14 cellular contexts compared by ENCODE assay signal in genomic region chr2:143158500-143159262, GRCh38. TPM values are rescaled to one million over a fixed set of nuclear protein-coding genes. Genes with fewer than 3 reads are reported as not detected.
DNase-seq lines count a peak whose midpoint lies in the region; ATAC-seq and TF ChIP-seq lines count a peak whose summit lies in the region.
"Had no signal": no experiment of that assay in that cellular context is flagged by ENCODE, and none has a peak within 500 bp of the region (broad histone marks: within the 10 kb centered on the region; RNA-seq: fewer than 3 reads in every experiment).

No MANE protein-coding gene starts in this region.

- no peak overlapping the region for H3K27ac ChIP-seq in CD8-positive, alpha-beta T cell (ENCODE audit: low read depth, low read length)
- no peak overlapping the region for H3K27ac ChIP-seq in hepatocyte
- H3K27ac ChIP-seq in vagina = no peak overlapping the region

- H4K20me1 ChIP-seq in hepatocyte (ENCODE audit: insufficient read depth, poor library complexity, severe bottlenecking) = no peaks in the 10 kb centered on the region

- H3K27me3 Mint-ChIP-seq in CD8-positive, alpha-beta T cell (ENCODE audit: low read depth) = no peaks in the 10 kb centered on the region
- H3K27me3 Mint-ChIP-seq in WTC11 (ENCODE audit: low read depth) = no peaks in the 10 kb centered on the region

- H3K9me2 ChIP-seq in hepatocyte (replicated peaks; ENCODE audit: insufficient read depth) = no peaks in the 10 kb centered on the region

- POLR2A ChIA-PET in CD8-positive, alpha-beta T cell (lab: Charles Lee) = interaction anchor here (0.6 to 1.7 kb wide), 3 partner anchors 48 to 164 kb away, joined by 3 to 4 read pairs (median 4); no protein-coding TSS in a partner anchor
- POLR2A ChIA-PET in WTC11 (lab: Charles Lee) = no interaction called here

- H3K4me1 Mint-ChIP-seq in CD8-positive, alpha-beta T cell (ENCODE audit: low read depth) = peaks cover 91% of the 10 kb centered on the region
- H3K4me1 Mint-ChIP-seq in WTC11 = peaks cover 14% of the 10 kb centered on the region

- no peak overlapping the region for H2AFZ ChIP-seq in hepatocyte

- no peak overlapping the region for H3K4me3 ChIP-seq in CD8-positive, alpha-beta T cell (ENCODE audit: low read depth, low read length)
- H3K4me3 ChIP-seq in hepatocyte (no peak overlapping the region), vagina (no peak overlapping the region)

- CTCF ChIA-PET in CD8-positive, alpha-beta T cell (lab: Charles Lee) = interaction anchor here (0.9 to 8.8 kb wide), 6 partner anchors 9 to 446 kb away, joined by 3 to 137 read pairs (median 4); no protein-coding TSS in a partner anchor
- CTCF ChIA-PET in WTC11 (lab: Charles Lee) = interaction anchor here (1.6 kb wide), 1 partner anchor 101 kb away, joined by 6 read pairs; no protein-coding TSS in a partner anchor

- peaks cover 7% of the 10 kb centered on the region for H3K36me3 ChIP-seq in CD8-positive, alpha-beta T cell (ENCODE audit: insufficient read depth, low read length)
- no peaks in the 10 kb centered on the region for H3K36me3 ChIP-seq in hepatocyte (replicated peaks; ENCODE audit: insufficient read depth, low read depth)
- H3K36me3 ChIP-seq in vagina = no peaks in the 10 kb centered on the region

- DNase-seq in CD8-positive, alpha-beta T cell = no peak
- DNase-seq in hepatocyte (ENCODE audit: low spot score) (no peak), WTC11 (ENCODE audit: low spot score) (no peak), NCI-H69 (lab: John Stamatoyannopoulos, UW) (no peak), vagina (ENCODE audit: extremely low spot score in 2 of 2) (no peak)
- DNase-seq: activated gamma-delta T cell; cerebellar nuclear complex; mesendoderm; NCI-H524; SHP77; stimulated activated CD4-positive, alpha-beta T cell treated with anti-CD3 and anti-CD28 coated beads, Interleukin-4, amount 100 ng/mL, for 1 hour had no signal

- no peak for TF ChIP-seq CTCF in CD8-positive, alpha-beta T cell (IDR thresholded peaks at IDR 0.05)
- no peak for TF ChIP-seq CTCF in hepatocyte (IDR thresholded peaks at IDR 0.05; ENCODE audit: poor library complexity)
- TF ChIP-seq CTCF in WTC11 (IDR thresholded peaks at IDR 0.05) = no peak
- TF ChIP-seq CTCF in vagina (IDR thresholded peaks at IDR 0.05) = no peak

- no peaks in the 10 kb centered on the region for H3K9me3 Mint-ChIP-seq in CD8-positive, alpha-beta T cell
- H3K9me3 Mint-ChIP-seq in WTC11 = no peaks in the 10 kb centered on the region

- ATAC-seq in CD8-positive, alpha-beta T cell = no peak
- ATAC-seq in GM19351 (IDR thresholded peaks at IDR 0.05; ENCODE audit: unreplicated experiment) (peak; percentile 59), HG03469 (IDR thresholded peaks at IDR 0.05; ENCODE audit: unreplicated experiment) (peak; percentile 37), WTC11 (no peak), HG02973 (IDR thresholded peaks at IDR 0.05; ENCODE audit: unreplicated experiment) (no peak)

- H3K36me3 Mint-ChIP-seq in CD8-positive, alpha-beta T cell = peaks cover 59% of the 10 kb centered on the region
- H3K36me3 Mint-ChIP-seq in WTC11 = no peaks in the 10 kb centered on the region

- no peaks in the 10 kb centered on the region for H3K79me2 ChIP-seq in hepatocyte

- intact Hi-C loops in CD8-positive, alpha-beta T cell (cut with DNase I, micrococcal nuclease) = no loop called here
- intact Hi-C loops in vagina (cut with DNase I) = no loop called here

- peak overlapping the region; percentile 85 for H3K27ac Mint-ChIP-seq in CD8-positive, alpha-beta T cell
- H3K27ac Mint-ChIP-seq in WTC11 = no peak overlapping the region

- no peak for TF ChIP-seq POLR2A in vagina (IDR thresholded peaks at IDR 0.05)

- WGBS in hepatocyte (ENCODE audit: low lambda C conversion rate, missing lambda C conversion rate) = 73% methylated on average over 10 of the region's 10 CpGs

- H3K4me2 ChIP-seq in hepatocyte = peak overlapping the region; percentile 19

- H3K4me3 Mint-ChIP-seq in CD8-positive, alpha-beta T cell = peak overlapping the region; percentile 44
- no peak overlapping the region for H3K4me3 Mint-ChIP-seq in WTC11

- H3K9me3 ChIP-seq in CD8-positive, alpha-beta T cell (ENCODE audit: low read length) = no peaks in the 10 kb centered on the region
- H3K9me3 ChIP-seq in hepatocyte (ENCODE audit: low read depth) (no peaks in the 10 kb centered on the region), vagina (no peaks in the 10 kb centered on the region)

- H3K27me3 ChIP-seq in CD8-positive, alpha-beta T cell (ENCODE audit: insufficient read depth, low read length) = no peaks in the 10 kb centered on the region
- H3K27me3 ChIP-seq in hepatocyte (no peaks in the 10 kb centered on the region), vagina (no peaks in the 10 kb centered on the region)

- peaks cover 89% of the 10 kb centered on the region for H3K4me1 ChIP-seq in CD8-positive, alpha-beta T cell (ENCODE audit: insufficient read depth, low read length)
- H3K4me1 ChIP-seq in hepatocyte (ENCODE audit: insufficient read depth) = peaks cover 3% of the 10 kb centered on the region
- no peaks in the 10 kb centered on the region for H3K4me1 ChIP-seq in vagina

TF ChIP-seq in WTC11, 78 proteins besides CTCF, POLR2A, EP300 and RAD21:
- no peak for TF ChIP-seq OVOL2 (CRISPR knock-in tag; IDR thresholded peaks at IDR 0.05; ENCODE audit: borderline replicate concordance)
- TF ChIP-seq ZNF281 (CRISPR knock-in tag; IDR thresholded peaks at IDR 0.05) = no peak
- TF ChIP-seq ATF3 (CRISPR knock-in tag; conservative IDR thresholded peaks at IDR 0.05) = no peak
- TF ChIP-seq TP53 (CRISPR knock-in tag; IDR thresholded peaks at IDR 0.05) = no peak
- TF ChIP-seq SMAD3 (CRISPR knock-in tag; IDR thresholded peaks at IDR 0.05; ENCODE audit: borderline replicate concordance) = no peak
- no peak for TF ChIP-seq ZNF138 (CRISPR knock-in tag; conservative IDR thresholded peaks at IDR 0.05)
- TF ChIP-seq ZNF671 (CRISPR knock-in tag; IDR thresholded peaks at IDR 0.05) = no peak
- TF ChIP-seq CREM (CRISPR knock-in tag; IDR thresholded peaks at IDR 0.05) = no peak
- TF ChIP-seq RORB (CRISPR knock-in tag; IDR thresholded peaks at IDR 0.05) = no peak
- no peak for TF ChIP-seq NFE2L1 (CRISPR knock-in tag; IDR thresholded peaks at IDR 0.05)
- TF ChIP-seq FOXJ3 (CRISPR knock-in tag; IDR thresholded peaks at IDR 0.05; ENCODE audit: borderline replicate concordance) = no peak
TF ChIP-seq in WTC11: peak in this region for 0.

RNA-seq across cellular contexts. Expression of gene ARHGAP15, which starts 29.5 kb away (rescaled TPM):
- total RNA-seq in CD8-positive, alpha-beta T cell = 100 to 1,000 TPM; 115 to 119 TPM
- total RNA-seq in hepatocyte (0.17 and 1.0 TPM in 2 replicates), WTC11 (2021) (0.25 to 0.28 TPM in 2 of 3 replicates, not detected in the other), vagina (9.1 TPM)
- not detected in 2 replicates for polyA plus RNA-seq in hepatocyte

Comparison
In these comparisons a context has a peak if more than half of its experiments do, and no peak if none do; other contexts are left out.
1. ATAC-seq: peak in GM19351 (single experiment) and HG03469 (single experiment); none in CD8-positive, alpha-beta T cell (single experiment), WTC11 (single experiment) and HG02973 (single experiment).
2. RNA of gene ARHGAP15, which starts 29.5 kb away (total RNA-seq): 115 to 119 TPM in CD8-positive, alpha-beta T cell; 9.1 TPM in vagina (single experiment), 0.25 to 0.28 TPM in WTC11 and 0.17 to 1.0 TPM in hepatocyte; every median in the first group is over 10 times any median in the second.